ENCODE assay signal across 21 cellular contexts in the genomic region with DNA sequence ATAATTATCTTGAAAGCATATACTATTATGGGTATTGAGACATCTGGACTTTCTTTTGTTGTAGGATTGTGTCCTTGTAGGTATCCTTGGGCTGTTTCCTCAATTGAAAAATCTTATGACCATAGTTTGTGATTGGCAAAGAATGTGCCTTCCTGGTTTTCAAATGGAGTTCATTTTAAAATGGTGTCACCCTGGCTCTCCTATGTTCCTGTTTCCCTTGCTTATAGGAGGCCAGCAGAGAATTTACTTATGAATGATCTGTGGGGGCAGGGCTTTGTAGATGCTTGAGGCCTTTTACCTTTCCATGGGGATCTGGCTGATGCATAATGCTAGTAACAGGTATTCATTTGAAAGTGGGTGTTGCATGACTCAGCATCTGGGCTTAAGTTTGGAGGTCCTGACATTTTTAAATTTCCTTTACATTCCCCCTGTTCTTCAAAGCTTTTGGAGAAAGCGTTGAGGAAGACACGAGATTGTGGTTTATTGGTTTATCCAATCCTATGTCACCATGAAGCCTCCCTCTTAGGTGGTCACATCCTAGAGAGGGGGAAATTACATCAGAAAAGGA.
"Had no signal": no experiment of that assay in that cellular context is flagged by ENCODE, and none has a peak within 500 bp of the region (broad histone marks: within the 10 kb centered on the region; RNA-seq: fewer than 3 reads in every experiment).

No MANE protein-coding gene starts in this region.

- H3K27me3 ChIP-seq: SJCRH30 had no signal

- H3K27ac ChIP-seq: RWPE1, SJCRH30 had no signal

- H3K9me3 ChIP-seq: SJCRH30 had no signal

- H3K4me3 ChIP-seq: SJCRH30 had no signal

- H3K36me3 ChIP-seq: SJCRH30 had no signal

- DNase-seq: KBM-7; MV-4-11; NCI-H1048; NCI-H1105 treated with DMSO at 0.1 percent for 48 hours; NCI-H1417 treated with DMSO at 0.1 percent for 48 hours; NCI-H146; NCI-H1694 treated with DMSO at 0.1 percent for 48 hours; NCI-H1930; NCI-H2081; NCI-H2107; NCI-H2227 treated with DMSO at 0.1 percent for 48 hours; NCI-H524; NCI-H526 treated with DMSO at 0.1 percent for 48 hours; NCI-H748 treated with DMSO at 0.1 percent for 48 hours; NK-92 treated with Interleukin-12 subunit alpha and Interleukin-12 subunit beta, amount 100 ng/mL, for 24 hours; PC-3; SHP77 treated with DMSO at 0.1 percent for 48 hours; SJCRH30 had no signal

- H3K4me1 ChIP-seq: SJCRH30 had no signal

- ATAC-seq: Panc1, PC-3, SK-N-SH treated with all-trans-retinoic acid at 6 μM for 48 hours had no signal
